1 cellular context compared by ENCODE assay signal in genomic region chr3:117356296-117356695, GRCh38.
TF ChIP-seq lines count a peak whose summit lies in the region.

No MANE protein-coding gene starts in this region.

TF ChIP-seq in GM23338, 12 proteins besides CTCF, POLR2A, EP300 and RAD21:
- TF ChIP-seq ZNF462 (CRISPR knock-in tag; IDR thresholded peaks at IDR 0.05) (no peak), POLR2AphosphoS5 (IDR thresholded peaks at IDR 0.05; ENCODE audit: low read depth) (no peak), ZNF331 (CRISPR knock-in tag; IDR thresholded peaks at IDR 0.05; ENCODE audit: low read depth) (no peak), REST (IDR thresholded peaks at IDR 0.05; ENCODE audit: unreplicated experiment) (no peak), EZH2phosphoT487 (IDR thresholded peaks at IDR 0.05; ENCODE audit: unreplicated experiment) (no peak), EZH2 (IDR thresholded peaks at IDR 0.05; ENCODE audit: low read depth, unreplicated experiment) (no peak), ZNF114 (CRISPR knock-in tag; IDR thresholded peaks at IDR 0.05) (no peak), JUNB (IDR thresholded peaks at IDR 0.05; ENCODE audit: unreplicated experiment) (no peak), ETS1 (IDR thresholded peaks at IDR 0.05) (no peak), STAT1 (IDR thresholded peaks at IDR 0.05; ENCODE audit: unreplicated experiment) (no peak), CREB1 (CRISPR knock-in tag; IDR thresholded peaks at IDR 0.05; ENCODE audit: low read depth) (no peak), NANOG (IDR thresholded peaks at IDR 0.05; ENCODE audit: borderline replicate concordance) (no peak)
TF ChIP-seq in GM23338: peak in this region for 0.
